Comparison of ENCODE assay signal across 36 cellular contexts in genomic region chr21:38402795-38403194, GRCh38.
"Had no signal": no experiment of that assay in that cellular context is flagged by ENCODE, and none has a peak within 500 bp of the region (broad histone marks: within the 10 kb centered on the region; RNA-seq: fewer than 3 reads in every experiment).

No MANE protein-coding gene starts in this region.

- H3K9ac ChIP-seq: KMS-11 had no signal

- H3K4me3 ChIP-seq: Peyer's patch had no signal

- H3K9me3 ChIP-seq: Peyer's patch had no signal

- H3K27ac ChIP-seq: KMS-11, Peyer's patch, RWPE1, VCaP had no signal

- H3K4me3 Mint-ChIP-seq: activated B cell treated with CpG ODN at 0.5 μM for 24 hours; activated CD4-positive, alpha-beta memory T cell treated with anti-CD3 and anti-CD28 coated beads for 36 hours; activated naive CD4-positive, alpha-beta T cell treated with anti-CD3 and anti-CD28 coated beads, Interleukin-2, amount 10 ng/mL, durations not matched to agents 7 days and 5 days; activated naive CD8-positive, alpha-beta T cell; activated naive CD8-positive, alpha-beta T cell treated with anti-CD3 and anti-CD28 coated beads, Interleukin-2, amount 50 U/mL, for 24 hours; activated T-cell treated with anti-CD3 and anti-CD28 coated beads, Interleukin-2, amount 50 U/mL, for 4 hours; activated T-helper 1 cell treated with anti-CD3 and anti-CD28 coated beads, Interleukin-12 subunit alpha, Interleukin-12 subunit beta, Interleukin-2, Interleukin-4 antibody, amounts not matched to agents 30 ng/mL and 10 ng/mL and 1 ng/mL, durations not matched to agents 14 hours and 24 hours and 36 hours; brain; T-cell; T-helper 17 cell had no signal

- H3K27me3 Mint-ChIP-seq: activated naive CD8-positive, alpha-beta T cell; activated naive CD8-positive, alpha-beta T cell treated with anti-CD3 and anti-CD28 coated beads, Interleukin-2, amount 50 U/mL, for 24 hours had no signal

- H3K36me3 ChIP-seq: Peyer's patch had no signal

- H3K4me1 Mint-ChIP-seq: activated B cell treated with CpG ODN at 0.5 μM for 24 hours; activated naive CD4-positive, alpha-beta T cell treated with anti-CD3 and anti-CD28 coated beads, Interleukin-2, amount 10 ng/mL, durations not matched to agents 7 days and 5 days; activated naive CD8-positive, alpha-beta T cell treated with anti-CD3 and anti-CD28 coated beads, Interleukin-2, amount 50 U/mL, for 24 hours; T-cell; T-helper 17 cell had no signal

- DNase-seq: activated B cell treated with CpG ODN at 0.5 μM for 24 hours; activated CD4-positive, alpha-beta memory T cell treated with anti-CD3 and anti-CD28 coated beads for 36 hours; activated CD4-positive, alpha-beta T cell treated with anti-CD3 and anti-CD28 coated beads for 4 hours; activated CD4-positive, alpha-beta T cell treated with anti-CD3 and anti-CD28 coated beads, Interleukin-2, amount 50 U/mL, for 1 hour; activated CD4-positive, CD25-positive, alpha-beta regulatory T cell treated with anti-CD3 and anti-CD28 coated beads, Interleukin-2, amount 50 U/mL, for 72 hours; activated CD8-positive, alpha-beta memory T cell treated with anti-CD3 and anti-CD28 coated beads, Interleukin-2, amount 50 U/mL, for 4 hours; activated gamma-delta T cell treated with Interleukin-2 at 50 U/mL for 16 hours; activated naive CD4-positive, alpha-beta T cell treated with anti-CD3 and anti-CD28 coated beads, Interleukin-2, amount 10 ng/mL, durations not matched to agents 7 days and 5 days; activated naive CD8-positive, alpha-beta T cell treated with anti-CD3 and anti-CD28 coated beads, Interleukin-2, amount 50 U/mL, for 24 hours; activated T-cell treated with anti-CD3 and anti-CD28 coated beads for 4 hours; activated T-cell treated with anti-CD3 and anti-CD28 coated beads, Interleukin-2, amount 50 U/mL, for 4 hours; anterior cingulate cortex; central memory CD4-positive, alpha-beta T cell; NCI-H1105; NCI-H1417 treated with DMSO at 0.1 percent for 48 hours; NCI-H187 treated with DMSO at 0.1 percent for 48 hours; NCI-H2081; NCI-H226; NCI-H446 treated with DMSO at 0.1 percent for 48 hours; NCI-H526; NCI-H748 treated with DMSO at 0.1 percent for 48 hours; NK-92 treated with Interleukin-12 subunit alpha and Interleukin-12 subunit beta, amount 100 ng/mL, for 24 hours; PC-3; Peyer's patch; SIG-M5; T-cell; T-helper 17 cell had no signal

- H3K27me3 ChIP-seq: Peyer's patch had no signal

- H3K4me1 ChIP-seq: Peyer's patch had no signal

- FAIRE-seq: colon had no signal

- H3K36me3 Mint-ChIP-seq: activated CD4-positive, alpha-beta memory T cell treated with anti-CD3 and anti-CD28 coated beads for 36 hours; activated naive CD4-positive, alpha-beta T cell treated with anti-CD3 and anti-CD28 coated beads, Interleukin-2, amount 10 ng/mL, durations not matched to agents 7 days and 5 days; activated naive CD8-positive, alpha-beta T cell; brain; T-cell had no signal

- H3K27ac Mint-ChIP-seq: activated B cell treated with CpG ODN at 0.5 μM for 24 hours; activated CD4-positive, alpha-beta memory T cell treated with anti-CD3 and anti-CD28 coated beads for 36 hours; activated naive CD4-positive, alpha-beta T cell treated with anti-CD3 and anti-CD28 coated beads, Interleukin-2, amount 10 ng/mL, durations not matched to agents 7 days and 5 days; activated naive CD8-positive, alpha-beta T cell; activated naive CD8-positive, alpha-beta T cell treated with anti-CD3 and anti-CD28 coated beads, Interleukin-2, amount 50 U/mL, for 24 hours; activated T-helper 1 cell treated with anti-CD3 and anti-CD28 coated beads, Interleukin-12 subunit alpha, Interleukin-12 subunit beta, Interleukin-2, Interleukin-4 antibody, amounts not matched to agents 30 ng/mL and 10 ng/mL and 1 ng/mL, durations not matched to agents 14 hours and 24 hours and 36 hours; brain; T-cell; T-helper 17 cell had no signal

- H3K9me3 Mint-ChIP-seq: activated B cell treated with CpG ODN at 0.5 μM for 24 hours; activated CD4-positive, alpha-beta memory T cell treated with anti-CD3 and anti-CD28 coated beads for 36 hours; activated naive CD4-positive, alpha-beta T cell treated with anti-CD3 and anti-CD28 coated beads, Interleukin-2, amount 10 ng/mL, durations not matched to agents 7 days and 5 days; activated naive CD8-positive, alpha-beta T cell treated with anti-CD3 and anti-CD28 coated beads, Interleukin-2, amount 50 U/mL, for 24 hours; activated T-cell treated with anti-CD3 and anti-CD28 coated beads, Interleukin-2, amount 50 U/mL, for 4 hours; activated T-helper 1 cell treated with anti-CD3 and anti-CD28 coated beads, Interleukin-12 subunit alpha, Interleukin-12 subunit beta, Interleukin-2, Interleukin-4 antibody, amounts not matched to agents 30 ng/mL and 10 ng/mL and 1 ng/mL, durations not matched to agents 14 hours and 24 hours and 36 hours; brain; T-cell had no signal

- H3K4me2 ChIP-seq: KMS-11 had no signal

- ATAC-seq: activated naive CD8-positive, alpha-beta T cell treated with anti-CD3 and anti-CD28 coated beads, Interleukin-2, amount 50 U/mL, for 24 hours; activated T-cell treated with anti-CD3 and anti-CD28 coated beads, Interleukin-2, amount 50 U/mL, for 4 hours; PC-3; Right ventricle myocardium inferior; SK-N-SH treated with all-trans-retinoic acid at 6 μM for 48 hours; T-cell; T-helper 17 cell had no signal
